10 cellular contexts compared by ENCODE assay signal in the genomic region with DNA sequence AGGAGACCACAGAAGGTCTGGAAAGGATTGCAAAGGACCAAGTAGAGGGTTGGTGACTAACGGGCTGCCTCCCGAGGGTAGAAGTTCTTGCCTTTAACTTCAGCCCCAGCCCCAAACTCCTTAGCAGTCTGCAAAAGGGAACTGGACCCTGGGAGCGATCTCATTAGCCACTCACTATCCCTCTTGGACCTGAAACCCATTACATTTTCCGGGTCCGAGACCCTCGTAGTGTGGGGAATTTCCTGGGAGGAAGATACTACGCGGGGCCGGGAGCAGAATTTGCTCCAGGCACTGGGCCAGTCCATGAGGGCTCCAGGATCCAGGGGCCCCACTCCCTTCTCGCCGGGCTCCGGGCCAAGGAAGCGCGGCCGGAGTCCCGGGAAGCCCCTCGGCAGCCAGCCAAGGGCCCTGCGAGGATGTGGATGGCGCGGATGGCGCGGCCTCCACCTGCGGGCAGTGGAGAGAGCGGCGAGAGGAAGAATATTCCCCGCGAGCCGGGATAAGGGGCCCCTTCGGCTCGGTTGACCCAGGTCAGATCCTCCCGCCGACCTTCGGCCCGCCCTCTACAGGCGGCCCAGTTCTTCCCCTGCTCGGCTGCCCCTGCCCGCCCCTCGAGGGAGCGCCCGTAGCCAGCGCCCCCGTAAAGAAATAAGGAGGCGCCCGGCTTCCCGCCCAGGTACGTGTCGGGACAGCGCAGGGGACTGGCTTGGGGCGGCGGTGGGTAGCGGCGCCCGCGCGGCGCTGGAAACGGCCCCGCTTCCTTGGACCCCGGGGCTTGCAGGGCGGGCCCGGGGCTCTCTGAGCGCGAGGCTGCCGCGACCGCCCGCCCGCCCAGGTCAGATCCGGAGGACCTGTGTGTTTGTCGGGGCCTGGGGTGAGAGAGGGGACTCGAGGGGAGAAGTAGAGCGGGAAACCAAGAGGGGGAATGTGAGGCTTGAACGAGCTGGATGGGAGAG. TPM values are rescaled to one million over a fixed set of nuclear protein-coding genes. Genes with fewer than 3 reads are reported as not detected.
A peak's percentile ranks its signal among the peaks of the same experiment; 100 is the strongest.
DNase-seq lines count a peak whose midpoint lies in the region; ATAC-seq and TF ChIP-seq lines count a peak whose summit lies in the region.
"Had no signal": no experiment of that assay in that cellular context is flagged by ENCODE, and none has a peak within 500 bp of the region (broad histone marks: within the 10 kb centered on the region; RNA-seq: fewer than 3 reads in every experiment).

A gene with protein sequence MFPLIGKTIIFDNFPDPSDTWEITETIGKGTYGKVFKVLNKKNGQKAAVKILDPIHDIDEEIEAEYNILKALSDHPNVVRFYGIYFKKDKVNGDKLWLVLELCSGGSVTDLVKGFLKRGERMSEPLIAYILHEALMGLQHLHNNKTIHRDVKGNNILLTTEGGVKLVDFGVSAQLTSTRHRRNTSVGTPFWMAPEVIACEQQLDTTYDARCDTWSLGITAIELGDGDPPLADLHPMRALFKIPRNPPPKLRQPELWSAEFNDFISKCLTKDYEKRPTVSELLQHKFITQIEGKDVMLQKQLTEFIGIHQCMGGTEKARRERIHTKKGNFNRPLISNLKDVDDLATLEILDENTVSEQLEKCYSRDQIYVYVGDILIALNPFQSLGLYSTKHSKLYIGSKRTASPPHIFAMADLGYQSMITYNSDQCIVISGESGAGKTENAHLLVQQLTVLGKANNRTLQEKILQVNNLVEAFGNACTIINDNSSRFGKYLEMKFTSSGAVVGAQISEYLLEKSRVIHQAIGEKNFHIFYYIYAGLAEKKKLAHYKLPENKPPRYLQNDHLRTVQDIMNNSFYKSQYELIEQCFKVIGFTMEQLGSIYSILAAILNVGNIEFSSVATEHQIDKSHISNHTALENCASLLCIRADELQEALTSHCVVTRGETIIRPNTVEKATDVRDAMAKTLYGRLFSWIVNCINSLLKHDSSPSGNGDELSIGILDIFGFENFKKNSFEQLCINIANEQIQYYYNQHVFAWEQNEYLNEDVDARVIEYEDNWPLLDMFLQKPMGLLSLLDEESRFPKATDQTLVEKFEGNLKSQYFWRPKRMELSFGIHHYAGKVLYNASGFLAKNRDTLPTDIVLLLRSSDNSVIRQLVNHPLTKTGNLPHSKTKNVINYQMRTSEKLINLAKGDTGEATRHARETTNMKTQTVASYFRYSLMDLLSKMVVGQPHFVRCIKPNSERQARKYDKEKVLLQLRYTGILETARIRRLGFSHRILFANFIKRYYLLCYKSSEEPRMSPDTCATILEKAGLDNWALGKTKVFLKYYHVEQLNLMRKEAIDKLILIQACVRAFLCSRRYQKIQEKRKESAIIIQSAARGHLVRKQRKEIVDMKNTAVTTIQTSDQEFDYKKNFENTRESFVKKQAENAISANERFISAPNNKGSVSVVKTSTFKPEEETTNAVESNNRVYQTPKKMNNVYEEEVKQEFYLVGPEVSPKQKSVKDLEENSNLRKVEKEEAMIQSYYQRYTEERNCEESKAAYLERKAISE (N-terminal part only) (plus strand): TSS at position 577 of the 956 bp plus-strand sequence. CDS start 17,882 bp downstream, outside the sequence.

- H3K4me2 ChIP-seq in SK-N-SH = no peak within 1 kb of the TSS
- H3K4me2 ChIP-seq: PC-9 had no signal

- H3K27ac ChIP-seq in SK-N-SH (ENCODE audit: low read depth in 2 of 2, low read length in 1 of 2) (no peak within 1 kb of the TSS), left lung (no peak within 1 kb of the TSS), testis (peak within 1 kb of the TSS; percentile 59 to 61)
- H3K27ac ChIP-seq: PC-9 had no signal

- H3K9me3 ChIP-seq in SK-N-SH = no peaks in the 10 kb centered on the region
- H3K9me3 ChIP-seq in left lung = no peaks in the 10 kb centered on the region
- H3K9me3 ChIP-seq in testis = no peaks in the 10 kb centered on the region
- H3K9me3 ChIP-seq: BE2C had no signal

- H3K4me1 ChIP-seq in SK-N-SH (ENCODE audit: control insufficient read depth in 1 of 2, insufficient read depth in 2 of 2, low read depth in 1 of 2, low read length in 1 of 2) (no peaks in the 10 kb centered on the region; a peak in 1 of 4 replicates), left lung (no peaks in the 10 kb centered on the region), testis (no peaks in the 10 kb centered on the region)
- H3K4me1 ChIP-seq: BE2C had no signal

- H3K36me3 ChIP-seq in SK-N-SH (replicated peaks in 1 of 2; ENCODE audit: control insufficient read depth in 1 of 2, insufficient read depth in 2 of 2, low read length in 1 of 2) = no peaks in the 10 kb centered on the region
- H3K36me3 ChIP-seq in left lung = no peaks in the 10 kb centered on the region
- H3K36me3 ChIP-seq in testis (ENCODE audit: low read depth, missing control alignments) = no peaks in the 10 kb centered on the region
- H3K36me3 ChIP-seq: BE2C had no signal

- intact Hi-C loops in left lung (cut with DNase I) (no loop called here), testis (cut with DNase I; ENCODE audit: low total_unique reads) (no loop called here)

- H3K79me2 ChIP-seq in SK-N-SH (ENCODE audit: insufficient read depth) = no peaks in the 10 kb centered on the region

- DNase-seq in SK-N-SH = peak; percentile 31
- DNase-seq in left lung = peak in 1 of 2 donors; percentile 76
- peak; percentile 31 for DNase-seq in testis
- no peak for DNase-seq in activated CD8-positive, alpha-beta memory T cell treated with anti-CD3 and anti-CD28 coated beads for 24 hours
- DNase-seq in T-helper 9 cell = no peak
- DNase-seq: BE2C, PC-9 had no signal

- no peak within 1 kb of the TSS for H3K9ac ChIP-seq in SK-N-SH

- H3K4me3 Mint-ChIP-seq in activated naive CD8-positive, alpha-beta T cell = peak within 1 kb of the TSS; percentile 81

- peaks cover 6% of the 10 kb centered on the region; the same call in 1 of the 2 replicates for H3K27me3 ChIP-seq in SK-N-SH (ENCODE audit: insufficient read depth)
- H3K27me3 ChIP-seq in left lung = peaks cover 18 to 52% of the 10 kb centered on the region in 2 donors
- no peaks in the 10 kb centered on the region for H3K27me3 ChIP-seq in testis

- no peaks in the 10 kb centered on the region for H3K9me3 Mint-ChIP-seq in activated naive CD8-positive, alpha-beta T cell (ENCODE audit: low read depth)

- H3K9me2 ChIP-seq in SK-N-SH = no peaks in the 10 kb centered on the region

- peaks cover 24% of the 10 kb centered on the region for H3K27me3 Mint-ChIP-seq in activated naive CD8-positive, alpha-beta T cell

- no peaks in the 10 kb centered on the region for H3K36me3 Mint-ChIP-seq in activated naive CD8-positive, alpha-beta T cell

- 39% methylated on average over 20 of the region's 73 CpGs for WGBS in SK-N-SH (ENCODE audit: low lambda C conversion rate)
- WGBS in testis, 2 donors = 3 to 5% methylated on average over 47 to 73 of the region's 73 CpGs

- TF ChIP-seq RAD21 in SK-N-SH (IDR thresholded peaks at IDR 0.05; ENCODE audit: low read length) = no peak

- H3K27ac Mint-ChIP-seq in activated naive CD8-positive, alpha-beta T cell = no peak within 1 kb of the TSS

- H2AFZ ChIP-seq in SK-N-SH (ENCODE audit: low read depth) = no peak within 1 kb of the TSS
- H2AFZ ChIP-seq: PC-9 had no signal

- no peak within 1 kb of the TSS for H3K4me3 ChIP-seq in SK-N-SH (ENCODE audit: low read depth in 2 of 2, low read length in 1 of 2)
- peak within 1 kb of the TSS; percentile 28 to 29 for H3K4me3 ChIP-seq in left lung
- peak within 1 kb of the TSS; percentile 52 to 62 for H3K4me3 ChIP-seq in testis
- H3K4me3 ChIP-seq: PC-9 had no signal

- peaks cover 10% of the 10 kb centered on the region for H3K4me1 Mint-ChIP-seq in activated naive CD8-positive, alpha-beta T cell (ENCODE audit: low read depth)

- no peak for TF ChIP-seq POLR2A in testis (IDR thresholded peaks at IDR 0.05)

- CTCF ChIA-PET in SK-N-SH (lab: Yijun Ruan, JAX) = no interaction called here

- no peaks in the 10 kb centered on the region for H4K20me1 ChIP-seq in SK-N-SH (ENCODE audit: insufficient read depth)

- POLR2A ChIA-PET in SK-N-SH (lab: Yijun Ruan, JAX) = no interaction called here

- ATAC-seq in SK-N-SH treated with all-trans-retinoic acid at 6 μM for 48 hours (no peak), left lung (peak; percentile 64), HG02610 (IDR thresholded peaks at IDR 0.05; ENCODE audit: unreplicated experiment) (no peak)

- TF ChIP-seq CTCF in SK-N-SH (IDR thresholded peaks at IDR 0.05) (no peak), left lung (IDR thresholded peaks at IDR 0.05) (no peak), testis (IDR thresholded peaks at IDR 0.05) (no peak)

- no peak for TF ChIP-seq EP300 in SK-N-SH (IDR thresholded peaks at IDR 0.05; ENCODE audit: borderline replicate concordance in 1 of 2, low read depth in 1 of 2, low read length in 1 of 2)

- no peaks in the 10 kb centered on the region for H3F3A ChIP-seq in SK-N-SH (replicated peaks; ENCODE audit: insufficient read depth)

TF ChIP-seq in SK-N-SH, 30 proteins besides CTCF, POLR2A, EP300 and RAD21 (continues in another document):
- TF ChIP-seq POLR2AphosphoS5 (IDR thresholded peaks at IDR 0.05; ENCODE audit: low read depth, low read length) (no peak), RCOR1 (IDR thresholded peaks at IDR 0.05; ENCODE audit: low read length) (no peak), NRF1 (IDR thresholded peaks at IDR 0.05; ENCODE audit: low read depth, low read length) (no peak), FOXJ3 (CRISPR knock-in tag; IDR thresholded peaks at IDR 0.05) (no peak)

TF ChIP-seq in SK-N-SH treated with all-trans-retinoic acid at 6 μM for 48 hours, 23 proteins besides CTCF, POLR2A, EP300 and RAD21 (continues in another document):
- TF ChIP-seq ZFP3 (CRISPR knock-in tag; IDR thresholded peaks at IDR 0.05) = no peak
- TF ChIP-seq, protein P1, sequence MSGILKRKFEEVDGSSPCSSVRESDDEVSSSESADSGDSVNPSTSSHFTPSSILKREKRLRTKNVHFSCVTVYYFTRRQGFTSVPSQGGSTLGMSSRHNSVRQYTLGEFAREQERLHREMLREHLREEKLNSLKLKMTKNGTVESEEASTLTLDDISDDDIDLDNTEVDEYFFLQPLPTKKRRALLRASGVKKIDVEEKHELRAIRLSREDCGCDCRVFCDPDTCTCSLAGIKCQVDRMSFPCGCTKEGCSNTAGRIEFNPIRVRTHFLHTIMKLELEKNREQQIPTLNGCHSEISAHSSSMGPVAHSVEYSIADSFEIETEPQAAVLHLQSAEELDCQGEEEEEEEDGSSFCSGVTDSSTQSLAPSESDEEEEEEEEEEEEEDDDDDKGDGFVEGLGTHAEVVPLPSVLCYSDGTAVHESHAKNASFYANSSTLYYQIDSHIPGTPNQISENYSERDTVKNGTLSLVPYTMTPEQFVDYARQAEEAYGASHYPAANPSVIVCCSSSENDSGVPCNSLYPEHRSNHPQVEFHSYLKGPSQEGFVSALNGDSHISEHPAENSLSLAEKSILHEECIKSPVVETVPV (CRISPR knock-in tag; IDR thresholded peaks at IDR 0.05) = no peak

RNA-seq across cellular contexts. Expression of the gene that starts here (rescaled TPM):
- polyA plus RNA-seq in SK-N-SH (2012; rRNA removed) (not detected in 2 replicates), testis (ENCODE audit: insufficient read depth, low read depth, low replicate concordance) (9.5 TPM)
- polyA plus RNA-seq in SK-N-SH (2012; cell fraction: cytosol; rRNA removed) = not detected in 2 replicates
- not detected in 2 replicates for polyA plus RNA-seq in SK-N-SH (2012; cell fraction: nucleus; rRNA removed)
- total RNA-seq in left lung (1 to 10 TPM in 1 of 2 donors, under 1 TPM in 1; 0.21 to 1.0 TPM), testis (10 to 100 TPM in 1 of 2 donors, 1 to 10 TPM in 1; 8.7 to 21.1 TPM)
- total RNA-seq: PC-9 had no signal

Comparison
In these comparisons a context has a peak if more than half of its experiments do, and no peak if none do; other contexts are left out.
1. RNA of the gene that starts here (total RNA-seq): 8.7 to 21.1 TPM in testis; 0.21 to 1.0 TPM in left lung; every median in the first group is over 4 times any median in the second.
2. RNA of the gene that starts here (polyA plus RNA-seq): 9.5 TPM in testis (single experiment); not detected in SK-N-SH; every median in the first group is over 10 times any median in the second.
3. Peak in DNase-seq in SK-N-SH; RNA of the gene not detected or under 1 TPM.
4. H3K27ac ChIP-seq: peak in testis (2 of 2); none in SK-N-SH (0 of 2) and left lung (0 of 2).
5. H3K4me3 ChIP-seq: peak in left lung (2 of 2) and testis (2 of 2); none in SK-N-SH (0 of 2).